ENCODE assay signal across 1 cellular context in the genomic region with DNA sequence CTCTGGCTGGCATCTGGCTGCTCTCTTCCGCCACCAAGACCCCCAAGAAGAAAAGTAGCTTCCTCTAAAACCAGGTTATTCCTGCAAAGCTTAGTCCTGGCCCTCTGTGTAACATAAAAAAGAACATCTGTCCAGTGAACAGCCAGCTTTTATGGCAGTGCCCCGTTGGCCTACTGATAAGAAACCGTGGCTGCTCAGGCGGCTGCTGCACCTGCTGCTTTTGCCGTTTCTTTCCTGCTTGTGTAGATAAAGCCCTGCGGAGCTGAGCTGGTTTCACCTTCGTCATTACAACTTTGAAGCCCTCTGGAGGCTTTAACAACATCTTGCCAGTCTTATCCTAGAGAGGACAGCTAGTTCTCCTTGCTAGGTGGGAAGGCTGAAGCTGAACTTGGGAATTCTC.
A peak's percentile ranks its signal among the peaks of the same experiment; 100 is the strongest.
TF ChIP-seq lines count a peak whose summit lies in the region.

No MANE protein-coding gene starts in this region.

TF ChIP-seq in K562, 482 proteins besides CTCF, POLR2A, EP300 and RAD21 (continued from another document and continues in another):
- TF ChIP-seq, protein P1, sequence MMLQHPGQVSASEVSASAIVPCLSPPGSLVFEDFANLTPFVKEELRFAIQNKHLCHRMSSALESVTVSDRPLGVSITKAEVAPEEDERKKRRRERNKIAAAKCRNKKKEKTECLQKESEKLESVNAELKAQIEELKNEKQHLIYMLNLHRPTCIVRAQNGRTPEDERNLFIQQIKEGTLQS (IDR thresholded peaks at IDR 0.05), result no peak
- TF ChIP-seq, protein P1 (CRISPR knock-in tag; conservative IDR thresholded peaks at IDR 0.05), result no peak
- TF ChIP-seq, protein P2, sequence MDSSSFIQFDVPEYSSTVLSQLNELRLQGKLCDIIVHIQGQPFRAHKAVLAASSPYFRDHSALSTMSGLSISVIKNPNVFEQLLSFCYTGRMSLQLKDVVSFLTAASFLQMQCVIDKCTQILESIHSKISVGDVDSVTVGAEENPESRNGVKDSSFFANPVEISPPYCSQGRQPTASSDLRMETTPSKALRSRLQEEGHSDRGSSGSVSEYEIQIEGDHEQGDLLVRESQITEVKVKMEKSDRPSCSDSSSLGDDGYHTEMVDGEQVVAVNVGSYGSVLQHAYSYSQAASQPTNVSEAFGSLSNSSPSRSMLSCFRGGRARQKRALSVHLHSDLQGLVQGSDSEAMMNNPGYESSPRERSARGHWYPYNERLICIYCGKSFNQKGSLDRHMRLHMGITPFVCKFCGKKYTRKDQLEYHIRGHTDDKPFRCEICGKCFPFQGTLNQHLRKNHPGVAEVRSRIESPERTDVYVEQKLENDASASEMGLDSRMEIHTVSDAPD (CRISPR knock-in tag; IDR thresholded peaks at IDR 0.05), result no peak
- 0 out of 2 replicates have a peak, but pooled peaks have one; percentile 69 for TF ChIP-seq PHB2 (IDR thresholded peaks at IDR 0.05; ENCODE audit: low read depth)
- TF ChIP-seq, protein P3, sequence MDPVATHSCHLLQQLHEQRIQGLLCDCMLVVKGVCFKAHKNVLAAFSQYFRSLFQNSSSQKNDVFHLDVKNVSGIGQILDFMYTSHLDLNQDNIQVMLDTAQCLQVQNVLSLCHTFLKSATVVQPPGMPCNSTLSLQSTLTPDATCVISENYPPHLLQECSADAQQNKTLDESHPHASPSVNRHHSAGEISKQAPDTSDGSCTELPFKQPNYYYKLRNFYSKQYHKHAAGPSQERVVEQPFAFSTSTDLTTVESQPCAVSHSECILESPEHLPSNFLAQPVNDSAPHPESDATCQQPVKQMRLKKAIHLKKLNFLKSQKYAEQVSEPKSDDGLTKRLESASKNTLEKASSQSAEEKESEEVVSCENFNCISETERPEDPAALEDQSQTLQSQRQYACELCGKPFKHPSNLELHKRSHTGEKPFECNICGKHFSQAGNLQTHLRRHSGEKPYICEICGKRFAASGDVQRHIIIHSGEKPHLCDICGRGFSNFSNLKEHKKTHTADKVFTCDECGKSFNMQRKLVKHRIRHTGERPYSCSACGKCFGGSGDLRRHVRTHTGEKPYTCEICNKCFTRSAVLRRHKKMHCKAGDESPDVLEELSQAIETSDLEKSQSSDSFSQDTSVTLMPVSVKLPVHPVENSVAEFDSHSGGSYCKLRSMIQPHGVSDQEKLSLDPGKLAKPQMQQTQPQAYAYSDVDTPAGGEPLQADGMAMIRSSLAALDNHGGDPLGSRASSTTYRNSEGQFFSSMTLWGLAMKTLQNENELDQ (CRISPR knock-in tag; IDR thresholded peaks at IDR 0.05; ENCODE audit: borderline replicate concordance), result no peak
- peak in 1 of 2 experiments; percentile 29; a peak in 1 of 4 replicates for TF ChIP-seq TEAD1 (CRISPR knock-in tag; IDR thresholded peaks at IDR 0.05)
- no peak for TF ChIP-seq MAFK (IDR thresholded peaks at IDR 0.05; ENCODE audit: low read length)
- TF ChIP-seq, protein P4, sequence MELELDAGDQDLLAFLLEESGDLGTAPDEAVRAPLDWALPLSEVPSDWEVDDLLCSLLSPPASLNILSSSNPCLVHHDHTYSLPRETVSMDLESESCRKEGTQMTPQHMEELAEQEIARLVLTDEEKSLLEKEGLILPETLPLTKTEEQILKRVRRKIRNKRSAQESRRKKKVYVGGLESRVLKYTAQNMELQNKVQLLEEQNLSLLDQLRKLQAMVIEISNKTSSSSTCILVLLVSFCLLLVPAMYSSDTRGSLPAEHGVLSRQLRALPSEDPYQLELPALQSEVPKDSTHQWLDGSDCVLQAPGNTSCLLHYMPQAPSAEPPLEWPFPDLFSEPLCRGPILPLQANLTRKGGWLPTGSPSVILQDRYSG (tag; conservative IDR thresholded peaks at IDR 0.05; ENCODE audit: low read depth), result peak; percentile 81
- TF ChIP-seq KDM4B (IDR thresholded peaks at IDR 0.05; ENCODE audit: borderline replicate concordance in 2 of 2, low read depth in 1 of 2), result no peak
- peak; percentile 77; the same call in 1 of the 2 replicates for TF ChIP-seq PHF21A (IDR thresholded peaks at IDR 0.05; ENCODE audit: borderline replicate concordance, low read depth)
- TF ChIP-seq, protein P5, sequence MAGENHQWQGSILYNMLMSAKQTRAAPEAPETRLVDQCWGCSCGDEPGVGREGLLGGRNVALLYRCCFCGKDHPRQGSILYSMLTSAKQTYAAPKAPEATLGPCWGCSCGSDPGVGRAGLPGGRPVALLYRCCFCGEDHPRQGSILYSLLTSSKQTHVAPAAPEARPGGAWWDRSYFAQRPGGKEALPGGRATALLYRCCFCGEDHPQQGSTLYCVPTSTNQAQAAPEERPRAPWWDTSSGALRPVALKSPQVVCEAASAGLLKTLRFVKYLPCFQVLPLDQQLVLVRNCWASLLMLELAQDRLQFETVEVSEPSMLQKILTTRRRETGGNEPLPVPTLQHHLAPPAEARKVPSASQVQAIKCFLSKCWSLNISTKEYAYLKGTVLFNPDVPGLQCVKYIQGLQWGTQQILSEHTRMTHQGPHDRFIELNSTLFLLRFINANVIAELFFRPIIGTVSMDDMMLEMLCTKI (IDR thresholded peaks at IDR 0.05; ENCODE audit: partially characterized antibody), result no peak
- TF ChIP-seq SETDB1 (IDR thresholded peaks at IDR 0.05; ENCODE audit: low read length), result no peak
- TF ChIP-seq MYC (IDR thresholded peaks at IDR 0.05; ENCODE audit: low read depth, low read length), result no peak
- TF ChIP-seq MYC (CRISPR knock-in tag; IDR thresholded peaks at IDR 0.05; ENCODE audit: borderline replicate concordance, low read depth), result no peak
- peak; percentile 89 for TF ChIP-seq SMARCA4 (IDR thresholded peaks at IDR 0.05)
- no peak; the same call in 1 of the 2 replicates for TF ChIP-seq EP400 (IDR thresholded peaks at IDR 0.05)
- TF ChIP-seq CBX2 (IDR thresholded peaks at IDR 0.05; ENCODE audit: insufficient read depth, low read length, poor library complexity, severe bottlenecking), result no peak
- peak; percentile 62 for TF ChIP-seq NFE2 (IDR thresholded peaks at IDR 0.05; ENCODE audit: low read depth)
- TF ChIP-seq ZEB2 (IDR thresholded peaks at IDR 0.05), result peak; percentile 82
- TF ChIP-seq NFIC (IDR thresholded peaks at IDR 0.05), result peak; percentile 92
- TF ChIP-seq THRAP3 (IDR thresholded peaks at IDR 0.05; ENCODE audit: borderline replicate concordance), result peak; percentile 22; the same call in 1 of the 2 replicates
- no peak for TF ChIP-seq CHD2 (IDR thresholded peaks at IDR 0.05; ENCODE audit: low read depth, low read length)
- TF ChIP-seq SRSF3 (IDR thresholded peaks at IDR 0.05; ENCODE audit: insufficient read depth, low read length), result no peak
- TF ChIP-seq, protein P6, sequence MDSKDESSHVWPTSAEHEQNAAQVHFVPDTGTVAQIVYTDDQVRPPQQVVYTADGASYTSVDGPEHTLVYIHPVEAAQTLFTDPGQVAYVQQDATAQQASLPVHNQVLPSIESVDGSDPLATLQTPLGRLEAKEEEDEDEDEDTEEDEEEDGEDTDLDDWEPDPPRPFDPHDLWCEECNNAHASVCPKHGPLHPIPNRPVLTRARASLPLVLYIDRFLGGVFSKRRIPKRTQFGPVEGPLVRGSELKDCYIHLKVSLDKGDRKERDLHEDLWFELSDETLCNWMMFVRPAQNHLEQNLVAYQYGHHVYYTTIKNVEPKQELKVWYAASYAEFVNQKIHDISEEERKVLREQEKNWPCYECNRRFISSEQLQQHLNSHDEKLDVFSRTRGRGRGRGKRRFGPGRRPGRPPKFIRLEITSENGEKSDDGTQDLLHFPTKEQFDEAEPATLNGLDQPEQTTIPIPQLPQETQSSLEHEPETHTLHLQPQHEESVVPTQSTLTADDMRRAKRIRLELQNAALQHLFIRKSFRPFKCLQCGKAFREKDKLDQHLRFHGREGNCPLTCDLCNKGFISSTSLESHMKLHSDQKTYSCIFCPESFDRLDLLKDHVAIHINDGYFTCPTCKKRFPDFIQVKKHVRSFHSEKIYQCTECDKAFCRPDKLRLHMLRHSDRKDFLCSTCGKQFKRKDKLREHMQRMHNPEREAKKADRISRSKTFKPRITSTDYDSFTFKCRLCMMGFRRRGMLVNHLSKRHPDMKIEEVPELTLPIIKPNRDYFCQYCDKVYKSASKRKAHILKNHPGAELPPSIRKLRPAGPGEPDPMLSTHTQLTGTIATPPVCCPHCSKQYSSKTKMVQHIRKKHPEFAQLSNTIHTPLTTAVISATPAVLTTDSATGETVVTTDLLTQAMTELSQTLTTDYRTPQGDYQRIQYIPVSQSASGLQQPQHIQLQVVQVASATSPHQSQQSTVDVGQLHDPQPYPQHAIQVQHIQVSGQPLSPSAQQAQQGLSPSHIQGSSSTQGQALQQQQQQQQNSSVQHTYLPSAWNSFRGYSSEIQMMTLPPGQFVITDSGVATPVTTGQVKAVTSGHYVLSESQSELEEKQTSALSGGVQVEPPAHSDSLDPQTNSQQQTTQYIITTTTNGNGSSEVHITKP (IDR thresholded peaks at IDR 0.05; ENCODE audit: partially characterized antibody), result peak; percentile 41
- TF ChIP-seq KLF6 (CRISPR knock-in tag; IDR thresholded peaks at IDR 0.05; ENCODE audit: borderline replicate concordance), result no peak
- TF ChIP-seq, protein P7, sequence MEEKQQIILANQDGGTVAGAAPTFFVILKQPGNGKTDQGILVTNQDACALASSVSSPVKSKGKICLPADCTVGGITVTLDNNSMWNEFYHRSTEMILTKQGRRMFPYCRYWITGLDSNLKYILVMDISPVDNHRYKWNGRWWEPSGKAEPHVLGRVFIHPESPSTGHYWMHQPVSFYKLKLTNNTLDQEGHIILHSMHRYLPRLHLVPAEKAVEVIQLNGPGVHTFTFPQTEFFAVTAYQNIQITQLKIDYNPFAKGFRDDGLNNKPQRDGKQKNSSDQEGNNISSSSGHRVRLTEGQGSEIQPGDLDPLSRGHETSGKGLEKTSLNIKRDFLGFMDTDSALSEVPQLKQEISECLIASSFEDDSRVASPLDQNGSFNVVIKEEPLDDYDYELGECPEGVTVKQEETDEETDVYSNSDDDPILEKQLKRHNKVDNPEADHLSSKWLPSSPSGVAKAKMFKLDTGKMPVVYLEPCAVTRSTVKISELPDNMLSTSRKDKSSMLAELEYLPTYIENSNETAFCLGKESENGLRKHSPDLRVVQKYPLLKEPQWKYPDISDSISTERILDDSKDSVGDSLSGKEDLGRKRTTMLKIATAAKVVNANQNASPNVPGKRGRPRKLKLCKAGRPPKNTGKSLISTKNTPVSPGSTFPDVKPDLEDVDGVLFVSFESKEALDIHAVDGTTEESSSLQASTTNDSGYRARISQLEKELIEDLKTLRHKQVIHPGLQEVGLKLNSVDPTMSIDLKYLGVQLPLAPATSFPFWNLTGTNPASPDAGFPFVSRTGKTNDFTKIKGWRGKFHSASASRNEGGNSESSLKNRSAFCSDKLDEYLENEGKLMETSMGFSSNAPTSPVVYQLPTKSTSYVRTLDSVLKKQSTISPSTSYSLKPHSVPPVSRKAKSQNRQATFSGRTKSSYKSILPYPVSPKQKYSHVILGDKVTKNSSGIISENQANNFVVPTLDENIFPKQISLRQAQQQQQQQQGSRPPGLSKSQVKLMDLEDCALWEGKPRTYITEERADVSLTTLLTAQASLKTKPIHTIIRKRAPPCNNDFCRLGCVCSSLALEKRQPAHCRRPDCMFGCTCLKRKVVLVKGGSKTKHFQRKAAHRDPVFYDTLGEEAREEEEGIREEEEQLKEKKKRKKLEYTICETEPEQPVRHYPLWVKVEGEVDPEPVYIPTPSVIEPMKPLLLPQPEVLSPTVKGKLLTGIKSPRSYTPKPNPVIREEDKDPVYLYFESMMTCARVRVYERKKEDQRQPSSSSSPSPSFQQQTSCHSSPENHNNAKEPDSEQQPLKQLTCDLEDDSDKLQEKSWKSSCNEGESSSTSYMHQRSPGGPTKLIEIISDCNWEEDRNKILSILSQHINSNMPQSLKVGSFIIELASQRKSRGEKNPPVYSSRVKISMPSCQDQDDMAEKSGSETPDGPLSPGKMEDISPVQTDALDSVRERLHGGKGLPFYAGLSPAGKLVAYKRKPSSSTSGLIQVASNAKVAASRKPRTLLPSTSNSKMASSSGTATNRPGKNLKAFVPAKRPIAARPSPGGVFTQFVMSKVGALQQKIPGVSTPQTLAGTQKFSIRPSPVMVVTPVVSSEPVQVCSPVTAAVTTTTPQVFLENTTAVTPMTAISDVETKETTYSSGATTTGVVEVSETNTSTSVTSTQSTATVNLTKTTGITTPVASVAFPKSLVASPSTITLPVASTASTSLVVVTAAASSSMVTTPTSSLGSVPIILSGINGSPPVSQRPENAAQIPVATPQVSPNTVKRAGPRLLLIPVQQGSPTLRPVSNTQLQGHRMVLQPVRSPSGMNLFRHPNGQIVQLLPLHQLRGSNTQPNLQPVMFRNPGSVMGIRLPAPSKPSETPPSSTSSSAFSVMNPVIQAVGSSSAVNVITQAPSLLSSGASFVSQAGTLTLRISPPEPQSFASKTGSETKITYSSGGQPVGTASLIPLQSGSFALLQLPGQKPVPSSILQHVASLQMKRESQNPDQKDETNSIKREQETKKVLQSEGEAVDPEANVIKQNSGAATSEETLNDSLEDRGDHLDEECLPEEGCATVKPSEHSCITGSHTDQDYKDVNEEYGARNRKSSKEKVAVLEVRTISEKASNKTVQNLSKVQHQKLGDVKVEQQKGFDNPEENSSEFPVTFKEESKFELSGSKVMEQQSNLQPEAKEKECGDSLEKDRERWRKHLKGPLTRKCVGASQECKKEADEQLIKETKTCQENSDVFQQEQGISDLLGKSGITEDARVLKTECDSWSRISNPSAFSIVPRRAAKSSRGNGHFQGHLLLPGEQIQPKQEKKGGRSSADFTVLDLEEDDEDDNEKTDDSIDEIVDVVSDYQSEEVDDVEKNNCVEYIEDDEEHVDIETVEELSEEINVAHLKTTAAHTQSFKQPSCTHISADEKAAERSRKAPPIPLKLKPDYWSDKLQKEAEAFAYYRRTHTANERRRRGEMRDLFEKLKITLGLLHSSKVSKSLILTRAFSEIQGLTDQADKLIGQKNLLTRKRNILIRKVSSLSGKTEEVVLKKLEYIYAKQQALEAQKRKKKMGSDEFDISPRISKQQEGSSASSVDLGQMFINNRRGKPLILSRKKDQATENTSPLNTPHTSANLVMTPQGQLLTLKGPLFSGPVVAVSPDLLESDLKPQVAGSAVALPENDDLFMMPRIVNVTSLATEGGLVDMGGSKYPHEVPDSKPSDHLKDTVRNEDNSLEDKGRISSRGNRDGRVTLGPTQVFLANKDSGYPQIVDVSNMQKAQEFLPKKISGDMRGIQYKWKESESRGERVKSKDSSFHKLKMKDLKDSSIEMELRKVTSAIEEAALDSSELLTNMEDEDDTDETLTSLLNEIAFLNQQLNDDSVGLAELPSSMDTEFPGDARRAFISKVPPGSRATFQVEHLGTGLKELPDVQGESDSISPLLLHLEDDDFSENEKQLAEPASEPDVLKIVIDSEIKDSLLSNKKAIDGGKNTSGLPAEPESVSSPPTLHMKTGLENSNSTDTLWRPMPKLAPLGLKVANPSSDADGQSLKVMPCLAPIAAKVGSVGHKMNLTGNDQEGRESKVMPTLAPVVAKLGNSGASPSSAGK (IDR thresholded peaks at IDR 0.05), result no peak; the same call in 1 of the 2 replicates
- no peak for TF ChIP-seq NELFE (IDR thresholded peaks at IDR 0.05; ENCODE audit: insufficient read depth, insufficient read length)
